In genomic region chr1:171850951-171851350, GRCh38 we compare ENCODE assay signal across 1 cellular context.
TF ChIP-seq lines count a peak whose summit lies in the region.

No MANE protein-coding gene starts in this region.

TF ChIP-seq in HepG2, 621 proteins besides CTCF, POLR2A, EP300 and RAD21:
- TF ChIP-seq ZNF7 (CRISPR knock-in tag; IDR thresholded peaks at IDR 0.05), result peak; percentile 73
- no peak for TF ChIP-seq SATB2 (CRISPR knock-in tag; IDR thresholded peaks at IDR 0.05)
- peak; percentile 46 for TF ChIP-seq STAG1 (CRISPR knock-in tag; IDR thresholded peaks at IDR 0.05)
